Comparison of ENCODE assay signal across 8 cellular contexts in genomic region chr6:32109114-32109764, GRCh38. TPM values are rescaled to one million over a fixed set of nuclear protein-coding genes. Genes with fewer than 3 reads are reported as not detected.
A peak's percentile ranks its signal among the peaks of the same experiment; 100 is the strongest.
DNase-seq lines count a peak whose midpoint lies in the region; TF ChIP-seq lines count a peak whose summit lies in the region.

Gene TNXB, minus strand, starts transcription at chr6:32109338. Its CDS starts 11,140 bp downstream, at chr6:32098198.

- intact Hi-C loops in esophagus squamous epithelium (cut with DNase I) = no loop called here

- no peaks in the 10 kb centered on the region for H3K9me3 Mint-ChIP-seq in nephron progenitor cell

- H3K4me3 ChIP-seq in esophagus squamous epithelium = peak within 1 kb of the TSS; percentile 0 to 61 (median 46)

- no peak within 1 kb of the TSS for H3K27ac Mint-ChIP-seq in nephron progenitor cell

- TF ChIP-seq CTCF in esophagus squamous epithelium (IDR thresholded peaks at IDR 0.05) = no peak
- no peak for TF ChIP-seq CTCF in nephron progenitor cell (IDR thresholded peaks at IDR 0.05)
- TF ChIP-seq CTCF in GM20000 (IDR thresholded peaks at IDR 0.05; ENCODE audit: extremely low read depth, missing control alignments) = no peak

- peaks cover 32% of the 10 kb centered on the region for H3K4me1 Mint-ChIP-seq in nephron progenitor cell

- peaks cover 0 to 6% (median 0%) of the 10 kb centered on the region in 4 donors for H3K27me3 ChIP-seq in esophagus squamous epithelium

- H3K4me3 Mint-ChIP-seq in nephron progenitor cell = peak within 1 kb of the TSS; percentile 3

- DNase-seq in A172 (ENCODE audit: low spot score) = no peak
- DNase-seq in NCI-H226 = peak; percentile 30
- no peak for DNase-seq in esophagus squamous epithelium (lab: John Stamatoyannopoulos, UW)
- no peak for DNase-seq in nephron progenitor cell
- DNase-seq in GM20000 (ENCODE audit: low spot score) = no peak
- DNase-seq in activated CD4-positive, CD25-positive, alpha-beta regulatory T cell treated with anti-CD3 and anti-CD28 coated beads, Interleukin-2, amount 50 U/mL, for 72 hours = no peak
- DNase-seq in NCI-H1417 treated with DMSO at 0.1 percent for 48 hours (lab: John Stamatoyannopoulos, UW) = no peak
- no peak for DNase-seq in NCI-H82 (lab: John Stamatoyannopoulos, UW)

- H3K36me3 Mint-ChIP-seq in nephron progenitor cell (ENCODE audit: low read depth) = no peaks in the 10 kb centered on the region

- H3K36me3 ChIP-seq in esophagus squamous epithelium = peaks cover 0 to under 1% (median 0%) of the 10 kb centered on the region in 3 donors

- peak in 2 of 4 donors; percentile 37 to 61 for TF ChIP-seq POLR2A in esophagus squamous epithelium (IDR thresholded peaks at IDR 0.05)

- 6 to 11% methylated on average over 4 to 5 of the region's 12 CpGs for WGBS in esophagus squamous epithelium, 2 donors

- no peaks in the 10 kb centered on the region for H3K9me3 ChIP-seq in esophagus squamous epithelium

- H3K27me3 Mint-ChIP-seq in nephron progenitor cell (ENCODE audit: low read depth, poor library complexity) = peaks cover 62% of the 10 kb centered on the region

- peaks cover 29 to 89% (median 58%) of the 10 kb centered on the region in 3 donors for H3K4me1 ChIP-seq in esophagus squamous epithelium

- H3K27ac ChIP-seq in esophagus squamous epithelium = peak within 1 kb of the TSS; percentile 69 to 89 (median 85)

RNA-seq across cellular contexts. Expression of gene TNXB, which starts in this region (rescaled TPM):
- total RNA-seq in A172 (2014; rRNA removed; shearing (Covaris generic)) = 45.0 and 45.7 TPM in 2 replicates
- 100 to 1,000 TPM in 1 of 4 donors, 10 to 100 TPM in 3; 10.5 to 102 (median 31.0) TPM for total RNA-seq in esophagus squamous epithelium
